ENCODE assay signal across 1 cellular context in the genomic region with DNA sequence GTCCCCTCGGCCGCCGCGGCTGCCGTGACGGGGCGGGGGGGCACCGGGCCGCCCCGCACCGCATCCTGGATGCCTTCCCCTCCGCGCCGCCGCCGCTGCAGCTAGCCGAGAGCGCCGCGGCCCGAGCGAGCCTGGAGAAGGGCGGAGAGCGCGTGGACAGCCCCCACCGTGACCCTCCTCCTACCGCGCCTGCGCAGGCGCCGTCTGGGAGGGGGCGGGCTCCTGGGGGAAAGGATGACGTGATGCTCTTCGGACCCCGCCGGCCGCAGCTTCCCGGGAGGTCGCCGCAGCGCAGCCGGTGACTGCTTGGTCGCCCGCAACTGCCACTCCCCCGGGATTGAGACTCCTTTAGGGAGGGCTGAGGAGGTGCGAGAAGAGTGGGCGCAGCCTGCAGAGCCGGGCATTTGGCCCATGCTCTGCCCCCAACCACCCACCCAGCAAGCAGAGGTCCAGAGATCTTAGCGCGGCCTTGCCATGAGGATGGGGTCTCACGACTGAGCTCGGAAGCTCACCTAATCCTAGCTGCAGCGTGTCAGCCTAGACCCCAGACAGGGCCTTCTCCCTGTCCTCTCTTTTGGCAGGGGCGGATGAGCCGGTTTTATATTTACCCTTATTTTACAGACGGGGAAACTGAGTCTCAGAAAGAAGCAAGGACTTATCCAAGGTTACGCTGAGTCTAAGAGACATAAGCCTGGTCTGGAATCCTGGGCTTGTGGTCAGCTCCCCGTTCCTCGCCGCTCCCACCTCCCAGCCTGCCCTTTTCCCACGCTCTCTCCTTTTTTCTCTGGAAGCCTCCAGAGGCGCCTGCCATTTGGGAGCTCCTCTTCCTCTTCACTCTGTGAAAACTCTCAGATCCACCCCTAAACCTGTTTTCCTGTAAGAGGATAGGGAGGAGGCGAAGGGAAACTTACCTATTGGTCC.
TF ChIP-seq lines count a peak whose summit lies in the region.

A gene (minus strand): TSS at position 140 of the 921 bp plus-strand sequence. CDS start 281 bp downstream, outside the sequence.

TF ChIP-seq in HepG2, 621 proteins besides CTCF, POLR2A, EP300 and RAD21 (continued from another document and continues in another):
- TF ChIP-seq, protein P1, sequence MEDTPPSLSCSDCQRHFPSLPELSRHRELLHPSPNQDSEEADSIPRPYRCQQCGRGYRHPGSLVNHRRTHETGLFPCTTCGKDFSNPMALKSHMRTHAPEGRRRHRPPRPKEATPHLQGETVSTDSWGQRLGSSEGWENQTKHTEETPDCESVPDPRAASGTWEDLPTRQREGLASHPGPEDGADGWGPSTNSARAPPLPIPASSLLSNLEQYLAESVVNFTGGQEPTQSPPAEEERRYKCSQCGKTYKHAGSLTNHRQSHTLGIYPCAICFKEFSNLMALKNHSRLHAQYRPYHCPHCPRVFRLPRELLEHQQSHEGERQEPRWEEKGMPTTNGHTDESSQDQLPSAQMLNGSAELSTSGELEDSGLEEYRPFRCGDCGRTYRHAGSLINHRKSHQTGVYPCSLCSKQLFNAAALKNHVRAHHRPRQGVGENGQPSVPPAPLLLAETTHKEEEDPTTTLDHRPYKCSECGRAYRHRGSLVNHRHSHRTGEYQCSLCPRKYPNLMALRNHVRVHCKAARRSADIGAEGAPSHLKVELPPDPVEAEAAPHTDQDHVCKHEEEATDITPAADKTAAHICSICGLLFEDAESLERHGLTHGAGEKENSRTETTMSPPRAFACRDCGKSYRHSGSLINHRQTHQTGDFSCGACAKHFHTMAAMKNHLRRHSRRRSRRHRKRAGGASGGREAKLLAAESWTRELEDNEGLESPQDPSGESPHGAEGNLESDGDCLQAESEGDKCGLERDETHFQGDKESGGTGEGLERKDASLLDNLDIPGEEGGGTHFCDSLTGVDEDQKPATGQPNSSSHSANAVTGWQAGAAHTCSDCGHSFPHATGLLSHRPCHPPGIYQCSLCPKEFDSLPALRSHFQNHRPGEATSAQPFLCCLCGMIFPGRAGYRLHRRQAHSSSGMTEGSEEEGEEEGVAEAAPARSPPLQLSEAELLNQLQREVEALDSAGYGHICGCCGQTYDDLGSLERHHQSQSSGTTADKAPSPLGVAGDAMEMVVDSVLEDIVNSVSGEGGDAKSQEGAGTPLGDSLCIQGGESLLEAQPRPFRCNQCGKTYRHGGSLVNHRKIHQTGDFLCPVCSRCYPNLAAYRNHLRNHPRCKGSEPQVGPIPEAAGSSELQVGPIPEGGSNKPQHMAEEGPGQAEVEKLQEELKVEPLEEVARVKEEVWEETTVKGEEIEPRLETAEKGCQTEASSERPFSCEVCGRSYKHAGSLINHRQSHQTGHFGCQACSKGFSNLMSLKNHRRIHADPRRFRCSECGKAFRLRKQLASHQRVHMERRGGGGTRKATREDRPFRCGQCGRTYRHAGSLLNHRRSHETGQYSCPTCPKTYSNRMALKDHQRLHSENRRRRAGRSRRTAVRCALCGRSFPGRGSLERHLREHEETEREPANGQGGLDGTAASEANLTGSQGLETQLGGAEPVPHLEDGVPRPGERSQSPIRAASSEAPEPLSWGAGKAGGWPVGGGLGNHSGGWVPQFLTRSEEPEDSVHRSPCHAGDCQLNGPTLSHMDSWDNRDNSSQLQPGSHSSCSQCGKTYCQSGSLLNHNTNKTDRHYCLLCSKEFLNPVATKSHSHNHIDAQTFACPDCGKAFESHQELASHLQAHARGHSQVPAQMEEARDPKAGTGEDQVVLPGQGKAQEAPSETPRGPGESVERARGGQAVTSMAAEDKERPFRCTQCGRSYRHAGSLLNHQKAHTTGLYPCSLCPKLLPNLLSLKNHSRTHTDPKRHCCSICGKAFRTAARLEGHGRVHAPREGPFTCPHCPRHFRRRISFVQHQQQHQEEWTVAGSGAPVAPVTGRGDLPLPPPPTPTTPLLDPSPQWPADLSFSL (CRISPR knock-in tag; IDR thresholded peaks at IDR 0.05) = no peak
- TF ChIP-seq ZNF891 (CRISPR knock-in tag; IDR thresholded peaks at IDR 0.05) (0 out of 2 replicates have a peak, but pooled peaks have one; percentile 74), TAF1 (CRISPR knock-in tag; IDR thresholded peaks at IDR 0.05) (peak; percentile 56; the same call in 1 of the 2 replicates), CHD4 (IDR thresholded peaks at IDR 0.05; ENCODE audit: borderline replicate concordance, low read length) (no peak), ZNF660 (CRISPR knock-in tag; IDR thresholded peaks at IDR 0.05; ENCODE audit: borderline replicate concordance, low read depth) (no peak), HMGA1 (CRISPR knock-in tag; conservative IDR thresholded peaks at IDR 0.05) (no peak), KDM4B (CRISPR knock-in tag; IDR thresholded peaks at IDR 0.05) (no peak; the same call in 1 of the 2 replicates), CCAR2 (optimal IDR thresholded peaks at IDR 0.05; ENCODE audit: low read depth, low read length) (no peak), NFE2L2 (IDR thresholded peaks at IDR 0.05; ENCODE audit: low read length) (no peak), ZBTB7B (CRISPR knock-in tag; IDR thresholded peaks at IDR 0.05) (peak; percentile 78), ZNF788 (CRISPR knock-in tag; IDR thresholded peaks at IDR 0.05; ENCODE audit: borderline replicate concordance) (peak; percentile 64), JUND (CRISPR knock-in tag; IDR thresholded peaks at IDR 0.05) (peak; percentile 52; the same call in 1 of the 2 replicates), ZNF224 (CRISPR knock-in tag; IDR thresholded peaks at IDR 0.05) (peak; percentile 64; the same call in 1 of the 2 replicates), TBX2 (CRISPR knock-in tag; IDR thresholded peaks at IDR 0.05; ENCODE audit: borderline replicate concordance) (peak; percentile 52; the same call in 1 of the 2 replicates), ZFY (CRISPR knock-in tag; IDR thresholded peaks at IDR 0.05) (peak; percentile 71), ZNF614 (CRISPR knock-in tag; IDR thresholded peaks at IDR 0.05; ENCODE audit: borderline replicate concordance) (no peak), ZNF83 (CRISPR knock-in tag; IDR thresholded peaks at IDR 0.05; ENCODE audit: borderline replicate concordance) (no peak), PAX8 (CRISPR knock-in tag; IDR thresholded peaks at IDR 0.05; ENCODE audit: borderline replicate concordance) (no peak), ZFAT (CRISPR knock-in tag; conservative IDR thresholded peaks at IDR 0.05) (no peak), ZNF678 (CRISPR knock-in tag; IDR thresholded peaks at IDR 0.05) (no peak), ZFP36L1 (CRISPR knock-in tag; IDR thresholded peaks at IDR 0.05) (no peak), ZNF552 (CRISPR knock-in tag; IDR thresholded peaks at IDR 0.05; ENCODE audit: borderline replicate concordance) (0 out of 2 replicates have a peak, but pooled peaks have one; percentile 23), NR2F6 (IDR thresholded peaks at IDR 0.05) (no peak), NR2F6 (CRISPR knock-in tag; IDR thresholded peaks at IDR 0.05) (peak; percentile 37), MAZ (IDR thresholded peaks at IDR 0.05; ENCODE audit: borderline replicate concordance, low read depth, low read length) (peak; percentile 95), MAZ (CRISPR knock-in tag; IDR thresholded peaks at IDR 0.05; ENCODE audit: low read depth) (peak; percentile 92), RBFOX2 (IDR thresholded peaks at IDR 0.05; ENCODE audit: low read depth, low read length) (peak; percentile 88)
- TF ChIP-seq, protein P2, sequence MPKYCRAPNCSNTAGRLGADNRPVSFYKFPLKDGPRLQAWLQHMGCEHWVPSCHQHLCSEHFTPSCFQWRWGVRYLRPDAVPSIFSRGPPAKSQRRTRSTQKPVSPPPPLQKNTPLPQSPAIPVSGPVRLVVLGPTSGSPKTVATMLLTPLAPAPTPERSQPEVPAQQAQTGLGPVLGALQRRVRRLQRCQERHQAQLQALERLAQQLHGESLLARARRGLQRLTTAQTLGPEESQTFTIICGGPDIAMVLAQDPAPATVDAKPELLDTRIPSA (CRISPR knock-in tag; IDR thresholded peaks at IDR 0.05; ENCODE audit: borderline replicate concordance) = no peak
- TF ChIP-seq, protein P3, sequence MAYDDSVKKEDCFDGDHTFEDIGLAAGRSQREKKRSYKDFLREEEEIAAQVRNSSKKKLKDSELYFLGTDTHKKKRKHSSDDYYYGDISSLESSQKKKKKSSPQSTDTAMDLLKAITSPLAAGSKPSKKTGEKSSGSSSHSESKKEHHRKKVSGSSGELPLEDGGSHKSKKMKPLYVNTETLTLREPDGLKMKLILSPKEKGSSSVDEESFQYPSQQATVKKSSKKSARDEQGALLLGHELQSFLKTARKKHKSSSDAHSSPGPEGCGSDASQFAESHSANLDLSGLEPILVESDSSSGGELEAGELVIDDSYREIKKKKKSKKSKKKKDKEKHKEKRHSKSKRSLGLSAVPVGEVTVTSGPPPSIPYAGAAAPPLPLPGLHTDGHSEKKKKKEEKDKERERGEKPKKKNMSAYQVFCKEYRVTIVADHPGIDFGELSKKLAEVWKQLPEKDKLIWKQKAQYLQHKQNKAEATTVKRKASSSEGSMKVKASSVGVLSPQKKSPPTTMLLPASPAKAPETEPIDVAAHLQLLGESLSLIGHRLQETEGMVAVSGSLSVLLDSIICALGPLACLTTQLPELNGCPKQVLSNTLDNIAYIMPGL (CRISPR knock-in tag; IDR thresholded peaks at IDR 0.05; ENCODE audit: borderline replicate concordance in 1 of 2, low read depth in 1 of 2) = peak; percentile 33 to 73; a peak in 3 of 4 replicates
- TF ChIP-seq, protein P4, sequence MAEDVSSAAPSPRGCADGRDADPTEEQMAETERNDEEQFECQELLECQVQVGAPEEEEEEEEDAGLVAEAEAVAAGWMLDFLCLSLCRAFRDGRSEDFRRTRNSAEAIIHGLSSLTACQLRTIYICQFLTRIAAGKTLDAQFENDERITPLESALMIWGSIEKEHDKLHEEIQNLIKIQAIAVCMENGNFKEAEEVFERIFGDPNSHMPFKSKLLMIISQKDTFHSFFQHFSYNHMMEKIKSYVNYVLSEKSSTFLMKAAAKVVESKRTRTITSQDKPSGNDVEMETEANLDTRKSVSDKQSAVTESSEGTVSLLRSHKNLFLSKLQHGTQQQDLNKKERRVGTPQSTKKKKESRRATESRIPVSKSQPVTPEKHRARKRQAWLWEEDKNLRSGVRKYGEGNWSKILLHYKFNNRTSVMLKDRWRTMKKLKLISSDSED (CRISPR knock-in tag; IDR thresholded peaks at IDR 0.05) = no peak
- TF ChIP-seq, protein P5, sequence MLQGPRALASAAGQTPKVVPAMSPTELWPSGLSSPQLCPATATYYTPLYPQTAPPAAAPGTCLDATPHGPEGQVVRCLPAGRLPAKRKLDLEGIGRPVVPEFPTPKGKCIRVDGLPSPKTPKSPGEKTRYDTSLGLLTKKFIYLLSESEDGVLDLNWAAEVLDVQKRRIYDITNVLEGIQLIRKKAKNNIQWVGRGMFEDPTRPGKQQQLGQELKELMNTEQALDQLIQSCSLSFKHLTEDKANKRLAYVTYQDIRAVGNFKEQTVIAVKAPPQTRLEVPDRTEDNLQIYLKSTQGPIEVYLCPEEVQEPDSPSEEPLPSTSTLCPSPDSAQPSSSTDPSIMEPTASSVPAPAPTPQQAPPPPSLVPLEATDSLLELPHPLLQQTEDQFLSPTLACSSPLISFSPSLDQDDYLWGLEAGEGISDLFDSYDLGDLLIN (CRISPR knock-in tag; IDR thresholded peaks at IDR 0.05; ENCODE audit: borderline replicate concordance) = no peak
- TF ChIP-seq, protein P6, sequence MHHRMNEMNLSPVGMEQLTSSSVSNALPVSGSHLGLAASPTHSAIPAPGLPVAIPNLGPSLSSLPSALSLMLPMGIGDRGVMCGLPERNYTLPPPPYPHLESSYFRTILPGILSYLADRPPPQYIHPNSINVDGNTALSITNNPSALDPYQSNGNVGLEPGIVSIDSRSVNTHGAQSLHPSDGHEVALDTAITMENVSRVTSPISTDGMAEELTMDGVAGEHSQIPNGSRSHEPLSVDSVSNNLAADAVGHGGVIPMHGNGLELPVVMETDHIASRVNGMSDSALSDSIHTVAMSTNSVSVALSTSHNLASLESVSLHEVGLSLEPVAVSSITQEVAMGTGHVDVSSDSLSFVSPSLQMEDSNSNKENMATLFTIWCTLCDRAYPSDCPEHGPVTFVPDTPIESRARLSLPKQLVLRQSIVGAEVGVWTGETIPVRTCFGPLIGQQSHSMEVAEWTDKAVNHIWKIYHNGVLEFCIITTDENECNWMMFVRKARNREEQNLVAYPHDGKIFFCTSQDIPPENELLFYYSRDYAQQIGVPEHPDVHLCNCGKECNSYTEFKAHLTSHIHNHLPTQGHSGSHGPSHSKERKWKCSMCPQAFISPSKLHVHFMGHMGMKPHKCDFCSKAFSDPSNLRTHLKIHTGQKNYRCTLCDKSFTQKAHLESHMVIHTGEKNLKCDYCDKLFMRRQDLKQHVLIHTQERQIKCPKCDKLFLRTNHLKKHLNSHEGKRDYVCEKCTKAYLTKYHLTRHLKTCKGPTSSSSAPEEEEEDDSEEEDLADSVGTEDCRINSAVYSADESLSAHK (CRISPR knock-in tag; IDR thresholded peaks at IDR 0.05; ENCODE audit: borderline replicate concordance) = no peak
- TF ChIP-seq, protein P7, sequence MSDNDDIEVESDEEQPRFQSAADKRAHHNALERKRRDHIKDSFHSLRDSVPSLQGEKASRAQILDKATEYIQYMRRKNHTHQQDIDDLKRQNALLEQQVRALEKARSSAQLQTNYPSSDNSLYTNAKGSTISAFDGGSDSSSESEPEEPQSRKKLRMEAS (IDR thresholded peaks at IDR 0.05) = peak; percentile 73
- TF ChIP-seq, protein P8, sequence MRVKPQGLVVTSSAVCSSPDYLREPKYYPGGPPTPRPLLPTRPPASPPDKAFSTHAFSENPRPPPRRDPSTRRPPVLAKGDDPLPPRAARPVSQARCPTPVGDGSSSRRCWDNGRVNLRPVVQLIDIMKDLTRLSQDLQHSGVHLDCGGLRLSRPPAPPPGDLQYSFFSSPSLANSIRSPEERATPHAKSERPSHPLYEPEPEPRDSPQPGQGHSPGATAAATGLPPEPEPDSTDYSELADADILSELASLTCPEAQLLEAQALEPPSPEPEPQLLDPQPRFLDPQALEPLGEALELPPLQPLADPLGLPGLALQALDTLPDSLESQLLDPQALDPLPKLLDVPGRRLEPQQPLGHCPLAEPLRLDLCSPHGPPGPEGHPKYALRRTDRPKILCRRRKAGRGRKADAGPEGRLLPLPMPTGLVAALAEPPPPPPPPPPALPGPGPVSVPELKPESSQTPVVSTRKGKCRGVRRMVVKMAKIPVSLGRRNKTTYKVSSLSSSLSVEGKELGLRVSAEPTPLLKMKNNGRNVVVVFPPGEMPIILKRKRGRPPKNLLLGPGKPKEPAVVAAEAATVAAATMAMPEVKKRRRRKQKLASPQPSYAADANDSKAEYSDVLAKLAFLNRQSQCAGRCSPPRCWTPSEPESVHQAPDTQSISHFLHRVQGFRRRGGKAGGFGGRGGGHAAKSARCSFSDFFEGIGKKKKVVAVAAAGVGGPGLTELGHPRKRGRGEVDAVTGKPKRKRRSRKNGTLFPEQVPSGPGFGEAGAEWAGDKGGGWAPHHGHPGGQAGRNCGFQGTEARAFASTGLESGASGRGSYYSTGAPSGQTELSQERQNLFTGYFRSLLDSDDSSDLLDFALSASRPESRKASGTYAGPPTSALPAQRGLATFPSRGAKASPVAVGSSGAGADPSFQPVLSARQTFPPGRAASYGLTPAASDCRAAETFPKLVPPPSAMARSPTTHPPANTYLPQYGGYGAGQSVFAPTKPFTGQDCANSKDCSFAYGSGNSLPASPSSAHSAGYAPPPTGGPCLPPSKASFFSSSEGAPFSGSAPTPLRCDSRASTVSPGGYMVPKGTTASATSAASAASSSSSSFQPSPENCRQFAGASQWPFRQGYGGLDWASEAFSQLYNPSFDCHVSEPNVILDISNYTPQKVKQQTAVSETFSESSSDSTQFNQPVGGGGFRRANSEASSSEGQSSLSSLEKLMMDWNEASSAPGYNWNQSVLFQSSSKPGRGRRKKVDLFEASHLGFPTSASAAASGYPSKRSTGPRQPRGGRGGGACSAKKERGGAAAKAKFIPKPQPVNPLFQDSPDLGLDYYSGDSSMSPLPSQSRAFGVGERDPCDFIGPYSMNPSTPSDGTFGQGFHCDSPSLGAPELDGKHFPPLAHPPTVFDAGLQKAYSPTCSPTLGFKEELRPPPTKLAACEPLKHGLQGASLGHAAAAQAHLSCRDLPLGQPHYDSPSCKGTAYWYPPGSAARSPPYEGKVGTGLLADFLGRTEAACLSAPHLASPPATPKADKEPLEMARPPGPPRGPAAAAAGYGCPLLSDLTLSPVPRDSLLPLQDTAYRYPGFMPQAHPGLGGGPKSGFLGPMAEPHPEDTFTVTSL (CRISPR knock-in tag; IDR thresholded peaks at IDR 0.05; ENCODE audit: borderline replicate concordance) = no peak
